ENCODE assay signal across 1 cellular context in the genomic region with DNA sequence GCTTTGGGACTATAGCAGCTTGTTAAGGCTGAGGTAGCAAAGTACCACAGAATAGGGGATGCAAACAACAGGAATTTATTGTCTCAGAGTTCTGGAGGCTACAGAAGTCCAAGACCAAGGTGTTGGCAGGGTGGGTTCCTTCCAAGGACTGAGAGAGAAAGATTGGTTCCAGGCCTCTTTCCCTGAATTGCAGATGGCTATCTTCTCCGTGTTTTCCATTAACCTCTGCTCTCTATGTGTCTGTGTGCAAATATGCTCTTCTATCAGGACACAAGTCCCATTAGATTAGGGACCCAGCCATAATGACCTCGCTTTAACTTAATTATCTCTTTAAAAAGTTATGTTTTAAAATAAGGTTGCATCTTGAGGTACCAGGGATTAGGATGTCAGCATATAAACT.
TF ChIP-seq lines count a peak whose summit lies in the region.

No MANE protein-coding gene starts in this region.

TF ChIP-seq in H1, 55 proteins besides CTCF, POLR2A, EP300 and RAD21 (continued from another document):
- no peak for TF ChIP-seq TAF7 (optimal IDR thresholded peaks at IDR 0.05; ENCODE audit: borderline replicate concordance, low read depth, low read length)
- TF ChIP-seq SP4 (IDR thresholded peaks at IDR 0.05; ENCODE audit: low read length) = no peak
- no peak for TF ChIP-seq SIRT6 (IDR thresholded peaks at IDR 0.05; ENCODE audit: low read length)
- TF ChIP-seq HDAC6 (IDR thresholded peaks at IDR 0.05; ENCODE audit: low read depth, low read length) = no peak
- TF ChIP-seq JUN (IDR thresholded peaks at IDR 0.05; ENCODE audit: low read depth, low read length) = no peak
